1 cellular context compared by ENCODE assay signal in genomic region chr10:43440782-43441134, GRCh38.
A peak's percentile ranks its signal among the peaks of the same experiment; 100 is the strongest.
TF ChIP-seq lines count a peak whose summit lies in the region.

No MANE protein-coding gene starts in this region.

TF ChIP-seq in HepG2, 621 proteins besides CTCF, POLR2A, EP300 and RAD21:
- TF ChIP-seq CREB1 (IDR thresholded peaks at IDR 0.05) (no peak), CREB1 (CRISPR knock-in tag; IDR thresholded peaks at IDR 0.05) (no peak), CEBPG (CRISPR knock-in tag; IDR thresholded peaks at IDR 0.05) (no peak), HMGXB4 (CRISPR knock-in tag; IDR thresholded peaks at IDR 0.05; ENCODE audit: borderline replicate concordance in 1 of 2, low read depth in 1 of 2) (no peak), ZNF7 (CRISPR knock-in tag; IDR thresholded peaks at IDR 0.05) (no peak), USF2 (IDR thresholded peaks at IDR 0.05; ENCODE audit: low read depth, low read length) (no peak), USF2 (CRISPR knock-in tag; IDR thresholded peaks at IDR 0.05; ENCODE audit: borderline replicate concordance) (no peak), ZNF766 (CRISPR knock-in tag; IDR thresholded peaks at IDR 0.05; ENCODE audit: borderline replicate concordance) (no peak), ZNF317 (CRISPR knock-in tag; IDR thresholded peaks at IDR 0.05) (no peak), SALL1 (CRISPR knock-in tag; IDR thresholded peaks at IDR 0.05) (no peak), ZNF670 (CRISPR knock-in tag; IDR thresholded peaks at IDR 0.05; ENCODE audit: borderline replicate concordance) (no peak), THRA (CRISPR knock-in tag; IDR thresholded peaks at IDR 0.05; ENCODE audit: borderline replicate concordance) (no peak), ZNF3 (CRISPR knock-in tag; IDR thresholded peaks at IDR 0.05) (peak; percentile 67; the same call in 1 of the 2 replicates), ZNF205 (CRISPR knock-in tag; IDR thresholded peaks at IDR 0.05) (peak; percentile 99), MLXIP (CRISPR knock-in tag; IDR thresholded peaks at IDR 0.05; ENCODE audit: borderline replicate concordance) (no peak), GATAD2A (CRISPR knock-in tag; IDR thresholded peaks at IDR 0.05) (0 out of 2 replicates have a peak, but pooled peaks have one; percentile 12), ZNF362 (CRISPR knock-in tag; IDR thresholded peaks at IDR 0.05; ENCODE audit: borderline replicate concordance) (0 out of 2 replicates have a peak, but pooled peaks have one; percentile 56), POLR2AphosphoS5 (IDR thresholded peaks at IDR 0.05; ENCODE audit: low read depth, low read length) (no peak), EED (CRISPR knock-in tag; IDR thresholded peaks at IDR 0.05) (no peak), ZNF770 (CRISPR knock-in tag; IDR thresholded peaks at IDR 0.05) (peak; percentile 88)
